Comparison of ENCODE assay signal across 25 cellular contexts in the genomic region with DNA sequence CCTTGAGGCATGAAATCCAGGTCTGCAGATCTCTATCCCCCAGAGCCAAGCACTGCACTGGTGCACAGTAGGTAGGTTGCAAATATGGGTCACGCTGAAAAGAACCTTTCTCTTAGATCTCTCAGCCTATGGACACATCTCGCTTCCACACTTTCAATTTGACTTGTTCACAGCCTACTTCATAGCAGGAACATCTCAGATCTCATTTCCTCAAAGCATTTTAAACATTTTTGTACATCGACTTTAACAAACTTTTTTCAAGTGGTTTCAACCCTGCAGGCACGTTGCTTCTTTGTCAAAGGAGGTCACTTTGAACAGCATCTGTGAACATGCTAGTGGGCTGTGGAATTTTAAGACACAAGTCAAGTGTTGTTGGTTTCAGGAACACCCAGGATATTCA.
DNase-seq lines count a peak whose midpoint lies in the region; ATAC-seq and TF ChIP-seq lines count a peak whose summit lies in the region.
"Had no signal": no experiment of that assay in that cellular context is flagged by ENCODE, and none has a peak within 500 bp of the region (broad histone marks: within the 10 kb centered on the region; RNA-seq: fewer than 3 reads in every experiment).

No MANE protein-coding gene starts in this region.

- H3K4me1 Mint-ChIP-seq in T-helper 2 cell treated with Interferon-gamma antibody and Interleukin-4, amounts not matched to agents 5 μg/mL and 100 μg/mL, for 36 hours (ENCODE audit: low read depth) = peaks cover 48% of the 10 kb centered on the region

- no peaks in the 10 kb centered on the region for H3K36me3 ChIP-seq in esophagus (ENCODE audit: control insufficient read depth in 2 of 2, insufficient read depth in 2 of 2, low read length in 1 of 2)
- H3K36me3 ChIP-seq in subcutaneous abdominal adipose tissue (ENCODE audit: control insufficient read depth in 5 of 5, insufficient read depth in 5 of 5, low read length in 5 of 5) = no peaks in the 10 kb centered on the region
- no peaks in the 10 kb centered on the region for H3K36me3 ChIP-seq in ovary
- H3K36me3 ChIP-seq: esophagus muscularis mucosa, upper lobe of right lung had no signal

- H3K27ac ChIP-seq in esophagus (ENCODE audit: low read depth in 2 of 2, low read length in 1 of 2) (peak overlapping the region; percentile 61 to 78), subcutaneous abdominal adipose tissue (ENCODE audit: low read depth, low read length) (peak overlapping the region; percentile 50), ovary (no peak overlapping the region)
- H3K27ac ChIP-seq: upper lobe of right lung had no signal

- no peak overlapping the region for H3K9ac ChIP-seq in subcutaneous abdominal adipose tissue (ENCODE audit: low read length in 5 of 5)

- peaks cover 5% of the 10 kb centered on the region for H3K36me3 Mint-ChIP-seq in T-helper 2 cell treated with Interferon-gamma antibody and Interleukin-4, amounts not matched to agents 5 μg/mL and 100 μg/mL, for 36 hours (ENCODE audit: low read depth)
- H3K36me3 Mint-ChIP-seq: brain had no signal

- DNase-seq in T-helper 2 cell treated with Interferon-gamma antibody and Interleukin-4, amounts not matched to agents 5 μg/mL and 100 μg/mL, for 36 hours (ENCODE audit: low spot score) = no peak
- no peak for DNase-seq in T-helper 2 cell
- no peak for DNase-seq in ovary
- DNase-seq in kidney tubule cell (ENCODE audit: low spot score) = no peak
- DNase-seq: activated CD4-positive, alpha-beta T cell treated with anti-CD3 and anti-CD28 coated beads, Interleukin-2, amount 10 ng/mL, durations not matched to agents 7 days and 5 days; activated CD8-positive, alpha-beta memory T cell treated with anti-CD3 and anti-CD28 coated beads, Interleukin-2, amount 50 U/mL, for 4 hours; Calu3; effector CD8-positive, alpha-beta T cell; HCEC 1CT; KG1; NCI-H187; OCI-M1; Right ventricle myocardium superior; stimulated activated CD4-positive, alpha-beta T cell treated with anti-CD3 and anti-CD28 coated beads, Interleukin-4, amount 100 ng/mL, for 1 hour; SW 1271; upper lobe of right lung had no signal

- no peaks in the 10 kb centered on the region for H3K9me3 ChIP-seq in esophagus (ENCODE audit: control insufficient read depth in 2 of 2, insufficient read depth in 1 of 2, low read depth in 1 of 2, low read length in 1 of 2)
- no peaks in the 10 kb centered on the region for H3K9me3 ChIP-seq in subcutaneous abdominal adipose tissue (ENCODE audit: control insufficient read depth in 5 of 5, low read length in 5 of 5)
- H3K9me3 ChIP-seq in ovary = no peaks in the 10 kb centered on the region
- H3K9me3 ChIP-seq: esophagus muscularis mucosa, upper lobe of right lung had no signal

- no peak for TF ChIP-seq EP300 in ovary (IDR thresholded peaks at IDR 0.05)

- ATAC-seq in HG02610 (IDR thresholded peaks at IDR 0.05; ENCODE audit: unreplicated experiment) = peak; percentile 35
- ATAC-seq in GM18498 (IDR thresholded peaks at IDR 0.05; ENCODE audit: unreplicated experiment) = no peak
- ATAC-seq: activated T-helper 17 cell treated with anti-CD3 and anti-CD28 coated beads, Interleukin-2, amount 50 U/mL, for 72 hours; upper lobe of right lung had no signal

- H3K27me3 Mint-ChIP-seq in T-helper 2 cell treated with Interferon-gamma antibody and Interleukin-4, amounts not matched to agents 5 μg/mL and 100 μg/mL, for 36 hours (ENCODE audit: low read depth) = peaks cover 67% of the 10 kb centered on the region

- TF ChIP-seq CTCF in ovary (IDR thresholded peaks at IDR 0.05) = no peak

- H3K4me3 ChIP-seq in esophagus (ENCODE audit: low read depth in 1 of 2, low read length in 2 of 2) = no peak overlapping the region
- H3K4me3 ChIP-seq in subcutaneous abdominal adipose tissue (ENCODE audit: low read depth in 1 of 5, low read length in 5 of 5) = no peak overlapping the region
- no peak overlapping the region for H3K4me3 ChIP-seq in ovary
- H3K4me3 ChIP-seq: esophagus muscularis mucosa, smooth muscle cell, upper lobe of right lung had no signal

- 63 to 71% methylated on average over 4 of the region's 4 CpGs for WGBS in esophagus, 2 donors
- WGBS in ovary, 3 donors = 70 to 75% (median 71%) methylated on average over 4 of the region's 4 CpGs

- no peaks in the 10 kb centered on the region for H3K9me3 Mint-ChIP-seq in T-helper 2 cell treated with Interferon-gamma antibody and Interleukin-4, amounts not matched to agents 5 μg/mL and 100 μg/mL, for 36 hours
- H3K9me3 Mint-ChIP-seq: activated CD4-positive, alpha-beta T cell treated with anti-CD3 and anti-CD28 coated beads, Interleukin-2, amount 10 ng/mL, durations not matched to agents 7 days and 5 days; activated T-helper 17 cell treated with anti-CD3 and anti-CD28 coated beads, Interleukin-2, amount 50 U/mL, for 72 hours; stimulated activated naive CD8-positive, alpha-beta T cell treated with anti-CD3 and anti-CD28 coated beads, Interleukin-15, Interleukin-2, amounts not matched to agents 100 ng/mL and 50 ng/mL, for 24 hours had no signal

- intact Hi-C loops in ovary (cut with DNase I) = no loop called here

- H3K27ac Mint-ChIP-seq in T-helper 2 cell treated with Interferon-gamma antibody and Interleukin-4, amounts not matched to agents 5 μg/mL and 100 μg/mL, for 36 hours = no peak overlapping the region
- H3K27ac Mint-ChIP-seq: activated CD4-positive, alpha-beta T cell treated with anti-CD3 and anti-CD28 coated beads, Interleukin-2, amount 10 ng/mL, durations not matched to agents 7 days and 5 days; activated T-helper 17 cell treated with anti-CD3 and anti-CD28 coated beads, Interleukin-2, amount 50 U/mL, for 72 hours; brain; stimulated activated naive CD8-positive, alpha-beta T cell treated with anti-CD3 and anti-CD28 coated beads, Interleukin-15, Interleukin-2, amounts not matched to agents 100 ng/mL and 50 ng/mL, for 24 hours had no signal

- peak overlapping the region; percentile 4 for H3K4me3 Mint-ChIP-seq in T-helper 2 cell treated with Interferon-gamma antibody and Interleukin-4, amounts not matched to agents 5 μg/mL and 100 μg/mL, for 36 hours
- H3K4me3 Mint-ChIP-seq: activated CD4-positive, alpha-beta T cell treated with anti-CD3 and anti-CD28 coated beads, Interleukin-2, amount 10 ng/mL, durations not matched to agents 7 days and 5 days; activated T-helper 17 cell treated with anti-CD3 and anti-CD28 coated beads, Interleukin-2, amount 50 U/mL, for 72 hours; brain; stimulated activated naive CD8-positive, alpha-beta T cell treated with anti-CD3 and anti-CD28 coated beads, Interleukin-15, Interleukin-2, amounts not matched to agents 100 ng/mL and 50 ng/mL, for 24 hours had no signal

- no peaks in the 10 kb centered on the region for H3K27me3 ChIP-seq in esophagus (ENCODE audit: control insufficient read depth in 1 of 2, insufficient read depth in 2 of 2, low read length in 2 of 2)
- peaks cover 0 to 6% (median 0%) of the 10 kb centered on the region in 5 donors for H3K27me3 ChIP-seq in subcutaneous abdominal adipose tissue (ENCODE audit: control insufficient read depth in 5 of 5, insufficient read depth in 4 of 5, low read length in 5 of 5)
- no peaks in the 10 kb centered on the region for H3K27me3 ChIP-seq in ovary
- H3K27me3 ChIP-seq: esophagus muscularis mucosa, upper lobe of right lung had no signal

- TF ChIP-seq POLR2A in ovary (IDR thresholded peaks at IDR 0.05) = no peak

- peaks cover 6 to 32% of the 10 kb centered on the region in 2 donors for H3K4me1 ChIP-seq in esophagus (ENCODE audit: control insufficient read depth in 2 of 2, insufficient read depth in 2 of 2, low read length in 1 of 2)
- peaks cover 6 to 53% (median 28%) of the 10 kb centered on the region in 5 donors for H3K4me1 ChIP-seq in subcutaneous abdominal adipose tissue (ENCODE audit: control insufficient read depth in 5 of 5, insufficient read depth in 5 of 5, low read length in 5 of 5)
- peaks cover 4% of the 10 kb centered on the region for H3K4me1 ChIP-seq in ovary (ENCODE audit: insufficient read depth)

Comparison
In these comparisons a context has a peak if more than half of its experiments do, and no peak if none do; other contexts are left out.
1. H3K27ac ChIP-seq: peak in esophagus (2 of 2) and subcutaneous abdominal adipose tissue (single experiment); none in ovary (0 of 2).